24 cellular contexts compared by ENCODE assay signal in genomic region chr17:3909257-3909656, GRCh38. TPM values are rescaled to one million over a fixed set of nuclear protein-coding genes. Genes with fewer than 3 reads are reported as not detected.
"Had no signal": no experiment of that assay in that cellular context is flagged by ENCODE, and none has a peak within 500 bp of the region (broad histone marks: within the 10 kb centered on the region; RNA-seq: fewer than 3 reads in every experiment).

No MANE protein-coding gene starts in this region.

- H3K27me3 Mint-ChIP-seq: activated CD4-positive, alpha-beta memory T cell treated with anti-CD3 and anti-CD28 coated beads, Interleukin-2, amount 10 ng/mL, durations not matched to agents 7 days and 5 days; activated naive CD4-positive, alpha-beta T cell treated with anti-CD3 and anti-CD28 coated beads, Interleukin-2, amount 50 U/mL, for 24 hours; stimulated activated naive CD8-positive, alpha-beta T cell treated with anti-CD3 and anti-CD28 coated beads, Interleukin-15, Interleukin-2, amounts not matched to agents 100 ng/mL and 50 ng/mL, for 24 hours had no signal

- H3K36me3 Mint-ChIP-seq: activated naive CD4-positive, alpha-beta T cell treated with anti-CD3 and anti-CD28 coated beads, Interleukin-2, amount 50 U/mL, for 24 hours; natural killer cell treated with Interleukin-12 subunit alpha and Interleukin-12 subunit beta and Interleukin-15 and Interleukin-18, amount 100 ng/mL, for 72 hours had no signal

- H3K9me3 Mint-ChIP-seq: activated CD4-positive, alpha-beta memory T cell treated with anti-CD3 and anti-CD28 coated beads, Interleukin-2, amount 10 ng/mL, durations not matched to agents 7 days and 5 days; activated naive CD4-positive, alpha-beta T cell treated with anti-CD3 and anti-CD28 coated beads, Interleukin-2, amount 50 U/mL, for 24 hours; activated T-helper 1 cell treated with anti-CD3 and anti-CD28 coated beads, Interleukin-12 subunit alpha, Interleukin-12 subunit beta, Interleukin-2, Interleukin-4 antibody, amounts not matched to agents 30 ng/mL and 10 ng/mL and 1 ng/mL, durations not matched to agents 14 hours and 24 hours and 36 hours; natural killer cell treated with Interleukin-12 subunit alpha and Interleukin-12 subunit beta and Interleukin-15 and Interleukin-18, amount 100 ng/mL, for 72 hours; stimulated activated naive CD8-positive, alpha-beta T cell treated with anti-CD3 and anti-CD28 coated beads, Interleukin-15, Interleukin-2, amounts not matched to agents 100 ng/mL and 50 ng/mL, for 24 hours; T-helper 1 cell treated with Interleukin-12 subunit alpha and Interleukin-12 subunit beta and Interleukin-4 antibody, amounts not matched to agents 30 μg/mL and 1 μg/mL, for 36 hours had no signal

- DNase-seq: activated CD4-positive, alpha-beta memory T cell treated with anti-CD3 and anti-CD28 coated beads, Interleukin-2, amount 10 ng/mL, durations not matched to agents 7 days and 5 days; activated CD4-positive, alpha-beta T cell treated with anti-CD3 and anti-CD28 coated beads for 48 hours; activated CD4-positive, CD25-positive, alpha-beta regulatory T cell; activated gamma-delta T cell; amygdala; cerebellar nuclear complex; cortex of kidney; erythroblast; foreskin fibroblast; lower lobe of right lung; right cardiac atrium; stimulated activated CD4-positive, alpha-beta T cell treated with anti-CD3 and anti-CD28 coated beads, Interleukin-4, amount 100 ng/mL, for 24 hours; substantia nigra; thyroid gland had no signal

- H3K4me3 Mint-ChIP-seq: activated CD4-positive, alpha-beta memory T cell treated with anti-CD3 and anti-CD28 coated beads, Interleukin-2, amount 10 ng/mL, durations not matched to agents 7 days and 5 days; activated naive CD4-positive, alpha-beta T cell treated with anti-CD3 and anti-CD28 coated beads, Interleukin-2, amount 50 U/mL, for 24 hours; activated T-helper 1 cell treated with anti-CD3 and anti-CD28 coated beads, Interleukin-12 subunit alpha, Interleukin-12 subunit beta, Interleukin-2, Interleukin-4 antibody, amounts not matched to agents 30 ng/mL and 10 ng/mL and 1 ng/mL, durations not matched to agents 14 hours and 24 hours and 36 hours; natural killer cell treated with Interleukin-12 subunit alpha and Interleukin-12 subunit beta and Interleukin-15 and Interleukin-18, amount 100 ng/mL, for 72 hours; stimulated activated naive CD8-positive, alpha-beta T cell treated with anti-CD3 and anti-CD28 coated beads, Interleukin-15, Interleukin-2, amounts not matched to agents 100 ng/mL and 50 ng/mL, for 24 hours; T-helper 1 cell treated with Interleukin-12 subunit alpha and Interleukin-12 subunit beta and Interleukin-4 antibody, amounts not matched to agents 30 μg/mL and 1 μg/mL, for 36 hours had no signal

- H3K27ac Mint-ChIP-seq: activated CD4-positive, alpha-beta memory T cell treated with anti-CD3 and anti-CD28 coated beads, Interleukin-2, amount 10 ng/mL, durations not matched to agents 7 days and 5 days; activated T-helper 1 cell treated with anti-CD3 and anti-CD28 coated beads, Interleukin-12 subunit alpha, Interleukin-12 subunit beta, Interleukin-2, Interleukin-4 antibody, amounts not matched to agents 30 ng/mL and 10 ng/mL and 1 ng/mL, durations not matched to agents 14 hours and 24 hours and 36 hours; stimulated activated naive CD8-positive, alpha-beta T cell treated with anti-CD3 and anti-CD28 coated beads, Interleukin-15, Interleukin-2, amounts not matched to agents 100 ng/mL and 50 ng/mL, for 24 hours; T-helper 1 cell treated with Interleukin-12 subunit alpha and Interleukin-12 subunit beta and Interleukin-4 antibody, amounts not matched to agents 30 μg/mL and 1 μg/mL, for 36 hours had no signal

- ATAC-seq: left lobe of liver; lower lobe of right lung; natural killer cell treated with Interleukin-12 subunit alpha and Interleukin-12 subunit beta and Interleukin-15 and Interleukin-18, amount 100 ng/mL, for 72 hours; right cardiac atrium had no signal

RNA-seq across cellular contexts. Expression of gene P2RX1, which starts 7.0 kb away (rescaled TPM):
- total RNA-seq: bronchial epithelial cell, kidney epithelial cell, pulmonary artery endothelial cell had no signal
- polyA plus RNA-seq: fibroblast of lung had no signal
